Comparison of ENCODE assay signal across 16 cellular contexts in the genomic region with DNA sequence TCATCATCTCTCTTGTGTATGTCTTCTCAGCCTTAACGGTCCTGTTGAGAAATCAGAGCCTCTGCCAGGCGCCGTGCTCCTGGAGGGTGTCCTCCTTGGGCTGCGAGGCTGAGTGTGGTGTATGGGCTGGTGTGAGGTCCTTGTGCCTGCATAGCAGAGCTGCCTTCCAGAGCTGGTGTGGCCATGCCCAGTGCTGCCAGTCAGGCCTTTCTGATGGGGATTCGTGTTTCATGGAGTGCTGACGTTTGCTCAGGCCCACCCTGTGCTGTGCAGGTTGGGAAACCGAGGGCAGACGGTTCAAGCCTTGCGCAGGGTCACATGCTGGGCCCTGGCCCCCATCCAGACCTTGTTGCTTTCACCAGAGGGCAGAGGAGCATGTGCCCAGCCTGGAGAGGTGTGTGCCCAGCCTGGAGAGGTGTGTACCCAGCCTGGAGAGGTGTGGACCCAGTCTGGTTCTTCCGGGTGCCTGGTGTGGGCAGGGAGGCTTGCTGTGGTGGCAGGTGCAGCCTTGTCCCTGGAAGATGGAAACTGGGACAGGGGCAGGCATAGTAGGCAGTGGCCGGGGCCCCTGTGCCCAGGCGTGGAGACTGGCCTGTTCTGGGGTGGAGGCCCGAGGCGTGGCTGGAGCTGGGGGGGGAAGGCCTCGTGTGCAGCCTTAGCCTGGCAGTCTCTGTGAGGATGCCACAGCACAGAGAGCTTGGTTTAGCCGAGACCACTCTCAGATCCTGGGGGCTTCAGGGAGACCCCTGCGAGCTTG.
A peak's percentile ranks its signal among the peaks of the same experiment; 100 is the strongest.
DNase-seq lines count a peak whose midpoint lies in the region; ATAC-seq and TF ChIP-seq lines count a peak whose summit lies in the region.
"Had no signal": no experiment of that assay in that cellular context is flagged by ENCODE, and none has a peak within 500 bp of the region (broad histone marks: within the 10 kb centered on the region; RNA-seq: fewer than 3 reads in every experiment).

No MANE protein-coding gene starts in this region.

- 43 to 66% methylated on average over 10 to 17 of the region's 17 CpGs for WGBS in upper lobe of left lung, 2 donors

- H3K4me3 Mint-ChIP-seq in MCF 10A (ENCODE audit: unreplicated experiment) (peak overlapping the region; percentile 33), memory B cell (peak overlapping the region; percentile 41)
- H3K4me3 Mint-ChIP-seq: mesothelial cell of epicardium had no signal

- TF ChIP-seq EP300 in upper lobe of left lung (IDR thresholded peaks at IDR 0.05) = peak in 1 of 4 donors; percentile 64

- H3K36me3 ChIP-seq in breast epithelium = no peaks in the 10 kb centered on the region
- H3K36me3 ChIP-seq in upper lobe of left lung = peaks cover 0 to 10% (median 3%) of the 10 kb centered on the region in 4 donors

- TF ChIP-seq CTCF in MCF 10A (IDR thresholded peaks at IDR 0.05; ENCODE audit: unreplicated experiment) = no peak
- TF ChIP-seq CTCF in breast epithelium (IDR thresholded peaks at IDR 0.05) = no peak
- no peak for TF ChIP-seq CTCF in upper lobe of left lung (IDR thresholded peaks at IDR 0.05)
- TF ChIP-seq CTCF in GM10266 (IDR thresholded peaks at IDR 0.05; ENCODE audit: control insufficient read depth, insufficient read depth, low read depth, missing control alignments) = no peak

- H3K27ac Mint-ChIP-seq in MCF 10A (ENCODE audit: low read depth, unreplicated experiment) (peak overlapping the region; percentile 63), memory B cell (no peak overlapping the region)
- H3K27ac Mint-ChIP-seq: mesothelial cell of epicardium had no signal

- H3K9me3 Mint-ChIP-seq in MCF 10A (ENCODE audit: unreplicated experiment) (no peaks in the 10 kb centered on the region), memory B cell (no peaks in the 10 kb centered on the region)
- H3K9me3 Mint-ChIP-seq: mesothelial cell of epicardium had no signal

- H3K4me1 ChIP-seq in breast epithelium (peaks cover 31 to 42% of the 10 kb centered on the region in 2 donors), upper lobe of left lung (peaks cover 91 to 100% (median 95%) of the 10 kb centered on the region in 4 donors)

- H3K36me3 Mint-ChIP-seq in MCF 10A (ENCODE audit: insufficient read depth, unreplicated experiment) (peaks cover 58% of the 10 kb centered on the region), memory B cell (peaks cover 2% of the 10 kb centered on the region)

- POLR2A ChIA-PET in MCF 10A (lab: Yijun Ruan, JAX) = interaction anchor here (0.6 to 1.1 kb wide), 4 partner anchors 25 to 82 kb away, joined by 3 to 5 read pairs (median 3); no protein-coding TSS in a partner anchor

- H3K27ac ChIP-seq in breast epithelium (peak overlapping the region in 1 of 2 donors; percentile 78), upper lobe of left lung (peak overlapping the region; percentile 77 to 86 (median 80))

- CTCF ChIA-PET in MCF 10A (lab: Yijun Ruan, JAX) = interaction anchor here (0.7 to 1.0 kb wide), 2 partner anchors 22 to 246 kb away, joined by 4 read pairs; no protein-coding TSS in a partner anchor

- intact Hi-C loops in MCF 10A (cut with micrococcal nuclease) (no loop called here), breast epithelium (cut with DNase I; ENCODE audit: low total_unique reads) (no loop called here)

- BruUV-seq in MCF 10A (replicated peaks; lab: Mats Ljungman, UMichigan) = no TSS peak

- H3K27me3 Mint-ChIP-seq in MCF 10A (ENCODE audit: insufficient read depth, unreplicated experiment) = no peaks in the 10 kb centered on the region
- no peaks in the 10 kb centered on the region for H3K27me3 Mint-ChIP-seq in memory B cell

- H3K4me3 ChIP-seq in breast epithelium (no peak overlapping the region), upper lobe of left lung (no peak overlapping the region)
- H3K4me3 ChIP-seq: MG63 had no signal

- H3K9me3 ChIP-seq in breast epithelium (no peaks in the 10 kb centered on the region), upper lobe of left lung (no peaks in the 10 kb centered on the region)
- H3K9me3 ChIP-seq: MG63 had no signal

- H3K27me3 ChIP-seq in breast epithelium = no peaks in the 10 kb centered on the region
- H3K27me3 ChIP-seq in upper lobe of left lung = no peaks in the 10 kb centered on the region
- H3K27me3 ChIP-seq: MG63 had no signal

- DNase-seq in MCF 10A (ENCODE audit: unreplicated experiment) (no peak), breast epithelium (ENCODE audit: low spot score in 2 of 2) (no peak), amniotic epithelial cell (ENCODE audit: low read depth) (peak; percentile 55), memory B cell (ENCODE audit: low spot score in 2 of 2) (no peak), upper lobe of left lung (peak; percentile 75 to 94), GM10266 (ENCODE audit: extremely low spot score) (no peak)
- DNase-seq: amygdala, hypothalamus, MG63, NCI-H446 treated with DMSO at 0.1 percent for 48 hours had no signal

- ATAC-seq in memory B cell (ENCODE audit: low read depth) (no peak), upper lobe of left lung (ENCODE audit: low FRiP score in 2 of 2) (peak in 1 of 2 donors; percentile 67), HG02870 (IDR thresholded peaks at IDR 0.05; ENCODE audit: unreplicated experiment) (no peak), GM18858 (IDR thresholded peaks at IDR 0.05; ENCODE audit: unreplicated experiment) (no peak)
- ATAC-seq: activated CD4-positive, CD25-positive, alpha-beta regulatory T cell treated with anti-CD3 and anti-CD28 coated beads, Interleukin-2, amount 50 U/mL, for 24 hours; right cardiac atrium; Right ventricle myocardium inferior had no signal

- no peak for TF ChIP-seq POLR2A in breast epithelium (IDR thresholded peaks at IDR 0.05)
- TF ChIP-seq POLR2A in upper lobe of left lung (IDR thresholded peaks at IDR 0.05) = peak in 1 of 4 donors; percentile 44

- peaks cover 35% of the 10 kb centered on the region for H3K4me1 Mint-ChIP-seq in MCF 10A (ENCODE audit: insufficient read depth, unreplicated experiment)
- peaks cover 23% of the 10 kb centered on the region for H3K4me1 Mint-ChIP-seq in memory B cell

Comparison
In these comparisons a context has a peak if more than half of its experiments do, and no peak if none do; other contexts are left out.
1. DNase-seq: peak in amniotic epithelial cell (single experiment) and upper lobe of left lung (2 of 2); none in MCF 10A (single experiment), breast epithelium (0 of 2), memory B cell (0 of 2) and GM10266 (single experiment).